In genomic region chr21:28885853-28886177, GRCh38 we compare ENCODE assay signal across 8 cellular contexts.
DNase-seq lines count a peak whose midpoint lies in the region; ATAC-seq and TF ChIP-seq lines count a peak whose summit lies in the region.

No MANE protein-coding gene starts in this region.

- no peak for DNase-seq in CD8-positive, alpha-beta T cell
- DNase-seq in MG63 (no peak), endodermal cell (no peak), psoas muscle (no peak), COLO668 (lab: John Stamatoyannopoulos, UW; ENCODE audit: unreplicated experiment) (no peak), hippocampal formation (lab: John Stamatoyannopoulos, UW) (no peak), head of caudate nucleus (no peak)

- no peak for ATAC-seq in CD8-positive, alpha-beta T cell
- ATAC-seq in psoas muscle (no peak), GM18498 (IDR thresholded peaks at IDR 0.05; ENCODE audit: unreplicated experiment) (no peak)

- peaks cover 18% of the 10 kb centered on the region for H3K36me3 Mint-ChIP-seq in CD8-positive, alpha-beta T cell
- peaks cover 20% of the 10 kb centered on the region for H3K36me3 Mint-ChIP-seq in endodermal cell (ENCODE audit: low read depth)

- no peaks in the 10 kb centered on the region for H3K27me3 Mint-ChIP-seq in CD8-positive, alpha-beta T cell (ENCODE audit: low read depth)
- peaks cover 9% of the 10 kb centered on the region for H3K27me3 Mint-ChIP-seq in endodermal cell (ENCODE audit: insufficient read depth)

- H3K9me3 Mint-ChIP-seq in CD8-positive, alpha-beta T cell = no peaks in the 10 kb centered on the region
- H3K9me3 Mint-ChIP-seq in endodermal cell = no peaks in the 10 kb centered on the region

- H3K4me1 ChIP-seq in CD8-positive, alpha-beta T cell (ENCODE audit: insufficient read depth, low read length) = peaks cover 20% of the 10 kb centered on the region
- H3K4me1 ChIP-seq in endodermal cell (ENCODE audit: control insufficient read depth, insufficient read depth, low read length) = no peaks in the 10 kb centered on the region
- peaks cover 6% of the 10 kb centered on the region for H3K4me1 ChIP-seq in psoas muscle

- intact Hi-C loops in CD8-positive, alpha-beta T cell (cut with DNase I, micrococcal nuclease) = loop anchor here (1.0 to 10.0 kb wide), 11 partner anchors 45 to 559 kb away; partner anchors contain the start of genes BACH1 (in 2 of the 2), CCT8 (in 2 of the 2), LTN1 (in 2 of the 2) and USP16 (in 2 of the 2)
- intact Hi-C loops in psoas muscle (cut with DNase I) (no loop called here), head of caudate nucleus (cut with DNase I) (loop anchor here (10.0 kb wide), 1 partner anchor 59 kb away; no protein-coding TSS in a partner anchor)

- CTCF ChIA-PET in CD8-positive, alpha-beta T cell (lab: Charles Lee) = interaction anchor here (0.6 to 1.6 kb wide), 2 partner anchors 22 to 765 kb away, joined by 3 read pairs; no protein-coding TSS in a partner anchor

- no peak overlapping the region for H3K4me3 Mint-ChIP-seq in CD8-positive, alpha-beta T cell
- H3K4me3 Mint-ChIP-seq in endodermal cell = peak overlapping the region; percentile 87

- H3K9ac ChIP-seq in endodermal cell (ENCODE audit: extremely low read depth, low read length, poor library complexity, severe bottlenecking) = no peak overlapping the region

- no peak for TF ChIP-seq CTCF in CD8-positive, alpha-beta T cell (IDR thresholded peaks at IDR 0.05)
- TF ChIP-seq CTCF in endodermal cell (conservative IDR thresholded peaks at IDR 0.05) = no peak
- no peak for TF ChIP-seq CTCF in psoas muscle (IDR thresholded peaks at IDR 0.05)

- no peaks in the 10 kb centered on the region for H3K9me3 ChIP-seq in CD8-positive, alpha-beta T cell (ENCODE audit: low read length)
- H3K9me3 ChIP-seq in MG63 (no peaks in the 10 kb centered on the region), endodermal cell (ENCODE audit: control insufficient read depth, low read length) (peaks cover 6% of the 10 kb centered on the region), psoas muscle (no peaks in the 10 kb centered on the region)

- POLR2A ChIA-PET in CD8-positive, alpha-beta T cell (lab: Charles Lee) = interaction anchor here (0.6 to 2.3 kb wide), 4 partner anchors 13 to 62 kb away, joined by 3 to 14 read pairs (median 7); no protein-coding TSS in a partner anchor

- 90% methylated on average over 6 of the region's 6 CpGs; no CpG with 5 or more reads in 1 of the 2 experiments for WGBS in endodermal cell (ENCODE audit: insufficient coverage in 1 of 2, insufficient read length in 1 of 2), 2 experiments
- WGBS in psoas muscle, 3 donors = 71 to 90% (median 79%) methylated on average over 6 of the region's 6 CpGs

- H3K36me3 ChIP-seq in CD8-positive, alpha-beta T cell (ENCODE audit: insufficient read depth, low read length) = peaks cover 11% of the 10 kb centered on the region
- peaks cover 5% of the 10 kb centered on the region for H3K36me3 ChIP-seq in MG63
- peaks cover 22% of the 10 kb centered on the region for H3K36me3 ChIP-seq in endodermal cell (ENCODE audit: control insufficient read depth, insufficient read depth, low read length)
- peaks cover 0 to 23% of the 10 kb centered on the region in 2 donors for H3K36me3 ChIP-seq in psoas muscle (ENCODE audit: insufficient read depth in 1 of 2, low read depth in 1 of 2)

- H3K4me3 ChIP-seq in CD8-positive, alpha-beta T cell (ENCODE audit: low read depth, low read length) = peak overlapping the region; percentile 68
- H3K4me3 ChIP-seq in MG63 (peak overlapping the region; percentile 61; the same call in 1 of the 2 replicates), endodermal cell (ENCODE audit: low read length) (peak overlapping the region; percentile 90), psoas muscle (no peak overlapping the region)

- H3K27ac ChIP-seq in CD8-positive, alpha-beta T cell (ENCODE audit: low read depth, low read length) = peak overlapping the region; percentile 87
- H3K27ac ChIP-seq in endodermal cell (ENCODE audit: low read depth, low read length) = no peak overlapping the region
- peak overlapping the region; percentile 91 for H3K27ac ChIP-seq in psoas muscle

- H3K4me1 Mint-ChIP-seq in CD8-positive, alpha-beta T cell (ENCODE audit: low read depth) = peaks cover 20% of the 10 kb centered on the region
- peaks cover 9% of the 10 kb centered on the region for H3K4me1 Mint-ChIP-seq in endodermal cell

- no peaks in the 10 kb centered on the region for H3K27me3 ChIP-seq in CD8-positive, alpha-beta T cell (ENCODE audit: insufficient read depth, low read length)
- H3K27me3 ChIP-seq in MG63 (no peaks in the 10 kb centered on the region; the same call in 1 of the 2 replicates), endodermal cell (ENCODE audit: control insufficient read depth, insufficient read depth, low read length, poor library complexity, severe bottlenecking) (no peaks in the 10 kb centered on the region), psoas muscle (ENCODE audit: insufficient read depth in 3 of 3, low read length in 2 of 3) (no peaks in the 10 kb centered on the region)

- H3K27ac Mint-ChIP-seq in CD8-positive, alpha-beta T cell = peak overlapping the region; percentile 99
- no peak overlapping the region for H3K27ac Mint-ChIP-seq in endodermal cell

Comparison
In these comparisons a context has a peak if more than half of its experiments do, and no peak if none do; other contexts are left out.
1. intact Hi-C loops: an anchor here in CD8-positive, alpha-beta T cell (1.0 to 10.0 kb wide) and head of caudate nucleus (10.0 kb wide); none called in psoas muscle.